ENCODE assay signal across 19 cellular contexts in the genomic region with DNA sequence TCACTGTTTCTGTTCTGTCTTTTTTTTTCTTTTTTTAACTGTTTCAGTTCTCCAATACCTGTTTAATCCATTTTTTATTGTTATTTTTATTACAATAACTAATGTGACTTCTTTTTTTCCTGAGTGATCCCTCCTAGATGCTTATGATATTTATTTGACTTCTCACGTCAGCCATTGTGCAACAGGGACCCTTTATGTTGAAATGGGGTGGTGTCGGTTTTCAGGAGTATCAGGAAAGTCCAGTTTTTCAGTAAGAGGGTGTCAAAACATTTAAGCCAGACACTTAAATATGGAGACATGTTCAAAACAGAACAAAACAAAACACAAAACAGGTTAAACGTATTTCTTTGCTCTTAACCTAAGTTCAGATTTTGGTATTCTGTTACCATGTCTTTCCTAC.
A peak's percentile ranks its signal among the peaks of the same experiment; 100 is the strongest.
DNase-seq lines count a peak whose midpoint lies in the region; ATAC-seq, FAIRE-seq and TF ChIP-seq lines count a peak whose summit lies in the region.
"Had no signal": no experiment of that assay in that cellular context is flagged by ENCODE, and none has a peak within 500 bp of the region (broad histone marks: within the 10 kb centered on the region; RNA-seq: fewer than 3 reads in every experiment).

No MANE protein-coding gene starts in this region.

- H3K27me3 Mint-ChIP-seq in activated T-helper 17 cell treated with anti-CD3 and anti-CD28 coated beads, Interleukin-2, amount 50 U/mL, for 72 hours = peaks cover 12% of the 10 kb centered on the region
- H3K27me3 Mint-ChIP-seq in CD4-positive, alpha-beta T cell = peaks cover 11% of the 10 kb centered on the region
- H3K27me3 Mint-ChIP-seq: B cell; CD4-positive, CD25-positive, alpha-beta regulatory T cell had no signal

- no peak for FAIRE-seq in bronchial epithelial cell (lab: Jason Lieb, UNC)

- intact Hi-C loops in CD4-positive, alpha-beta T cell (cut with DNase I, micrococcal nuclease) = no loop called here

- peaks cover 78% of the 10 kb centered on the region for H3K4me1 ChIP-seq in ACC112 (ENCODE audit: control insufficient read depth, insufficient read depth, low read length, unreplicated experiment)

- CTCF ChIA-PET in CD4-positive, alpha-beta T cell (lab: Charles Lee) = no interaction called here

- peak overlapping the region; percentile 94 for H3K27ac ChIP-seq in ACC112 (ENCODE audit: low read depth, low read length)
- H3K27ac ChIP-seq in CD4-positive, alpha-beta T cell (ENCODE audit: low read depth, low read length) = no peak overlapping the region

- peaks cover under 1% of the 10 kb centered on the region for H3K4me1 Mint-ChIP-seq in activated T-helper 17 cell treated with anti-CD3 and anti-CD28 coated beads, Interleukin-2, amount 50 U/mL, for 72 hours
- H3K4me1 Mint-ChIP-seq in CD4-positive, alpha-beta T cell (ENCODE audit: low read depth) = no peaks in the 10 kb centered on the region
- H3K4me1 Mint-ChIP-seq: B cell; CD4-positive, CD25-positive, alpha-beta regulatory T cell had no signal

- H3K27ac Mint-ChIP-seq in activated T-helper 17 cell treated with anti-CD3 and anti-CD28 coated beads, Interleukin-2, amount 50 U/mL, for 72 hours = no peak overlapping the region
- H3K27ac Mint-ChIP-seq in CD4-positive, alpha-beta T cell = no peak overlapping the region
- H3K27ac Mint-ChIP-seq: B cell; CD4-positive, CD25-positive, alpha-beta regulatory T cell had no signal

- H3K4me3 ChIP-seq in ACC112 (ENCODE audit: low read depth, low read length) (no peak overlapping the region), bronchial epithelial cell (ENCODE audit: low read depth, low read length) (no peak overlapping the region), fibroblast of villous mesenchyme (ENCODE audit: low read depth, low read length) (no peak overlapping the region)

- H3K27me3 ChIP-seq in ACC112 (ENCODE audit: insufficient read depth, low read length) (no peaks in the 10 kb centered on the region), bronchial epithelial cell (ENCODE audit: control insufficient read depth, insufficient read depth, low read length) (no peaks in the 10 kb centered on the region)
- H3K27me3 ChIP-seq in CD4-positive, alpha-beta T cell (ENCODE audit: control insufficient read depth, insufficient read depth, low read length) = no peaks in the 10 kb centered on the region

- no peaks in the 10 kb centered on the region for H3K36me3 Mint-ChIP-seq in activated T-helper 17 cell treated with anti-CD3 and anti-CD28 coated beads, Interleukin-2, amount 50 U/mL, for 72 hours (ENCODE audit: low read depth)
- H3K36me3 Mint-ChIP-seq in CD4-positive, alpha-beta T cell (ENCODE audit: low read depth) = no peaks in the 10 kb centered on the region
- H3K36me3 Mint-ChIP-seq: CD4-positive, CD25-positive, alpha-beta regulatory T cell had no signal

- H2AFZ ChIP-seq in ACC112 (ENCODE audit: low read length, unreplicated experiment) = no peak overlapping the region

- H3K36me3 ChIP-seq in ACC112 (ENCODE audit: insufficient read depth, low read length) = no peaks in the 10 kb centered on the region
- H3K36me3 ChIP-seq in bronchial epithelial cell (ENCODE audit: control insufficient read depth, insufficient read depth, low read length) = no peaks in the 10 kb centered on the region

- no peaks in the 10 kb centered on the region for H3K9me3 Mint-ChIP-seq in activated T-helper 17 cell treated with anti-CD3 and anti-CD28 coated beads, Interleukin-2, amount 50 U/mL, for 72 hours
- H3K9me3 Mint-ChIP-seq in CD4-positive, alpha-beta T cell = no peaks in the 10 kb centered on the region

- DNase-seq in NCI-H748 (lab: John Stamatoyannopoulos, UW; ENCODE audit: unreplicated experiment) = peak; percentile 61
- peak; percentile 86 for DNase-seq in bronchial epithelial cell (ENCODE audit: low read depth)
- peak; percentile 77 for DNase-seq in fibroblast of villous mesenchyme (ENCODE audit: low read depth)
- DNase-seq in amniotic stem cell (lab: John Stamatoyannopoulos, UW) = no peak
- DNase-seq in anterior cingulate cortex (lab: John Stamatoyannopoulos, UW) = no peak
- no peak for DNase-seq in CD4-positive, alpha-beta T cell
- DNase-seq: CD4-positive, CD25-positive, alpha-beta regulatory T cell; DMS53; GOT3; Kasumi-1; NCI-H1105 treated with DMSO at 0.1 percent for 48 hours; NCI-H187; NCI-H345; NCI-H526 treated with DMSO at 0.1 percent for 48 hours; Right ventricle myocardium superior had no signal

- TF ChIP-seq CTCF in bronchial epithelial cell (IDR thresholded peaks at IDR 0.05; ENCODE audit: insufficient read depth, low read length, severe bottlenecking) (no peak), fibroblast of villous mesenchyme (IDR thresholded peaks at IDR 0.05; ENCODE audit: insufficient read depth, low read depth, low read length) (no peak)
- no peak for TF ChIP-seq CTCF in CD4-positive, alpha-beta T cell (IDR thresholded peaks at IDR 0.05)

- H3K4me3 Mint-ChIP-seq in activated T-helper 17 cell treated with anti-CD3 and anti-CD28 coated beads, Interleukin-2, amount 50 U/mL, for 72 hours = no peak overlapping the region
- no peak overlapping the region for H3K4me3 Mint-ChIP-seq in CD4-positive, alpha-beta T cell
- H3K4me3 Mint-ChIP-seq: B cell; CD4-positive, CD25-positive, alpha-beta regulatory T cell had no signal

- POLR2A ChIA-PET in CD4-positive, alpha-beta T cell (lab: Charles Lee) = no interaction called here

- no peak for ATAC-seq in activated T-helper 17 cell treated with anti-CD3 and anti-CD28 coated beads, Interleukin-2, amount 50 U/mL, for 72 hours (replicated peaks)
- ATAC-seq in CD4-positive, alpha-beta T cell (ENCODE audit: poor library complexity) = no peak
- ATAC-seq: Panc1 had no signal

- H3K79me2 ChIP-seq in ACC112 (ENCODE audit: control insufficient read depth, insufficient read depth, low read length, unreplicated experiment) = no peaks in the 10 kb centered on the region

- H3K9me3 ChIP-seq in CD4-positive, alpha-beta T cell (ENCODE audit: control insufficient read depth, low read length) = no peaks in the 10 kb centered on the region

Comparison
In these comparisons a context has a peak if more than half of its experiments do, and no peak if none do; other contexts are left out.
1. DNase-seq: peak in NCI-H748 (single experiment), bronchial epithelial cell (single experiment) and fibroblast of villous mesenchyme (single experiment); none in amniotic stem cell (single experiment), anterior cingulate cortex (0 of 58) and CD4-positive, alpha-beta T cell (0 of 10).